In genomic region chr17:42286411-42287295, GRCh38 we compare ENCODE assay signal across 8 cellular contexts. TPM values are rescaled to one million over a fixed set of nuclear protein-coding genes. Genes with fewer than 3 reads are reported as not detected.
A peak's percentile ranks its signal among the peaks of the same experiment; 100 is the strongest.
DNase-seq lines count a peak whose midpoint lies in the region; ATAC-seq and TF ChIP-seq lines count a peak whose summit lies in the region.

No MANE protein-coding gene starts in this region.

- WGBS in mesendoderm (ENCODE audit: extremely low coverage, insufficient coverage, low lambda C conversion rate) = no CpG with 5 or more reads among the region's 5 CpGs

- H3K4me1 Mint-ChIP-seq in WTC11 = peaks cover 24% of the 10 kb centered on the region

- CTCF ChIA-PET in WTC11 (lab: Charles Lee) = no interaction called here

- H3K4me3 Mint-ChIP-seq in WTC11 = peak overlapping the region; percentile 70

- no peaks in the 10 kb centered on the region for H3K27me3 ChIP-seq in rectal smooth muscle tissue (ENCODE audit: control insufficient read depth, insufficient read depth, low read length)
- peaks cover 3% of the 10 kb centered on the region for H3K27me3 ChIP-seq in mesendoderm (ENCODE audit: insufficient read depth, low read length, poor library complexity)

- no peak overlapping the region for H4K5ac ChIP-seq in mesendoderm (ENCODE audit: low read length)

- H3K36me3 ChIP-seq in rectal smooth muscle tissue (ENCODE audit: control insufficient read depth, insufficient read depth, low read length) = no peaks in the 10 kb centered on the region
- no peaks in the 10 kb centered on the region for H3K36me3 ChIP-seq in mesendoderm (ENCODE audit: control insufficient read depth, insufficient read depth, low read length)

- no peak overlapping the region for H2BK5ac ChIP-seq in mesendoderm (ENCODE audit: low read length)

- H3K23ac ChIP-seq in mesendoderm (ENCODE audit: low read length) = no peak overlapping the region

- no peaks in the 10 kb centered on the region for H3K79me2 ChIP-seq in mesendoderm (ENCODE audit: control insufficient read depth, insufficient read depth, low read length)

- no peak overlapping the region for H2BK120ac ChIP-seq in mesendoderm (ENCODE audit: low read depth, low read length)

- no peak overlapping the region for H3K18ac ChIP-seq in mesendoderm (ENCODE audit: low read length)

- no peak for ATAC-seq in WTC11

- H3K36me3 Mint-ChIP-seq in WTC11 = no peaks in the 10 kb centered on the region

- peaks cover 10% of the 10 kb centered on the region for H3K4me1 ChIP-seq in rectal smooth muscle tissue (ENCODE audit: control insufficient read depth, insufficient read depth, low read length)
- H3K4me1 ChIP-seq in mesendoderm (ENCODE audit: control insufficient read depth, low read depth, low read length) = no peaks in the 10 kb centered on the region

- H3K27ac Mint-ChIP-seq in WTC11 = no peak overlapping the region

- DNase-seq in Daoy (ENCODE audit: low read depth) (peak; percentile 34), WTC11 (ENCODE audit: low spot score) (no peak), fibroblast of peridontal ligament (ENCODE audit: extremely low read depth) (peak; percentile 30), NCI-H1436 (lab: John Stamatoyannopoulos, UW) (no peak), NCI-H526 treated with DMSO at 0.1 percent for 48 hours (lab: John Stamatoyannopoulos, UW) (no peak), mesendoderm (no peak), foreskin melanocyte (no peak)

- H3K4ac ChIP-seq in mesendoderm (ENCODE audit: low read depth, low read length) = no peak overlapping the region

- TF ChIP-seq CTCF in WTC11 (IDR thresholded peaks at IDR 0.05) = no peak

- no peak overlapping the region for H3K4me2 ChIP-seq in mesendoderm (ENCODE audit: low read length)

- H3K9ac ChIP-seq in rectal smooth muscle tissue (ENCODE audit: low read length) = peak overlapping the region; percentile 32
- H3K9ac ChIP-seq in mesendoderm (ENCODE audit: low read length) = no peak overlapping the region

- no peaks in the 10 kb centered on the region for H3K79me1 ChIP-seq in mesendoderm (ENCODE audit: low read length)

- no peak overlapping the region for H4K8ac ChIP-seq in mesendoderm (ENCODE audit: low read depth, low read length)

- no peak overlapping the region for H2BK15ac ChIP-seq in mesendoderm (replicated peaks; ENCODE audit: low read depth)

- no peak overlapping the region for H3K56ac ChIP-seq in mesendoderm (ENCODE audit: low read length)

- peak overlapping the region; percentile 85 for H3K27ac ChIP-seq in rectal smooth muscle tissue (ENCODE audit: low read depth, low read length)
- H3K27ac ChIP-seq in mesendoderm (ENCODE audit: low read depth, low read length) = no peak overlapping the region

- POLR2A ChIA-PET in WTC11 (lab: Charles Lee) = no interaction called here

- no peaks in the 10 kb centered on the region for H3K9me3 Mint-ChIP-seq in WTC11

- H3K4me3 ChIP-seq in rectal smooth muscle tissue (ENCODE audit: low read length) (peak overlapping the region; percentile 80), mesendoderm (ENCODE audit: low read length) (no peak overlapping the region)

- peaks cover 35% of the 10 kb centered on the region for H3K27me3 Mint-ChIP-seq in WTC11 (ENCODE audit: low read depth)

- H2AK5ac ChIP-seq in mesendoderm (ENCODE audit: low read length) = no peak overlapping the region

TF ChIP-seq in WTC11, 78 proteins besides CTCF, POLR2A, EP300 and RAD21:
- TF ChIP-seq PREB (CRISPR knock-in tag; IDR thresholded peaks at IDR 0.05; ENCODE audit: borderline replicate concordance) (no peak), HMGXB4 (CRISPR knock-in tag; IDR thresholded peaks at IDR 0.05) (no peak), FOXJ3 (CRISPR knock-in tag; IDR thresholded peaks at IDR 0.05; ENCODE audit: borderline replicate concordance) (no peak), ZBTB43 (CRISPR knock-in tag; IDR thresholded peaks at IDR 0.05) (no peak), SOX15 (CRISPR knock-in tag; IDR thresholded peaks at IDR 0.05) (no peak), TEAD1 (CRISPR knock-in tag; IDR thresholded peaks at IDR 0.05) (no peak), NR3C1 (CRISPR knock-in tag; conservative IDR thresholded peaks at IDR 0.05; ENCODE audit: low read depth) (no peak), ERG (CRISPR knock-in tag; IDR thresholded peaks at IDR 0.05) (no peak), NFYB (CRISPR knock-in tag; conservative IDR thresholded peaks at IDR 0.05; ENCODE audit: low read depth) (no peak), MYBL2 (CRISPR knock-in tag; IDR thresholded peaks at IDR 0.05) (no peak), SP1 (CRISPR knock-in tag; conservative IDR thresholded peaks at IDR 0.05) (no peak), MLX (CRISPR knock-in tag; IDR thresholded peaks at IDR 0.05) (no peak), NR1H2 (CRISPR knock-in tag; IDR thresholded peaks at IDR 0.05) (no peak), ZNF512 (CRISPR knock-in tag; IDR thresholded peaks at IDR 0.05; ENCODE audit: borderline replicate concordance) (no peak)

RNA-seq across cellular contexts. Expression of gene STAT5A, which starts 1.6 kb away (rescaled TPM):
- 11.9 and 18.7 TPM in 2 replicates for total RNA-seq in Daoy (2014; rRNA removed; shearing (Covaris generic))
- total RNA-seq in WTC11 (2021) = 6.6 to 10.9 TPM (median 9.7 TPM) in 3 replicates
- polyA plus RNA-seq in mesendoderm (2013, experiment 1 of 2) = 1.7 TPM
- polyA plus RNA-seq in mesendoderm (2013, experiment 2 of 2) = 1.7 TPM

RNA-seq across cellular contexts. Expression of gene STAT5B, which starts 10.5 kb away (rescaled TPM):
- 18.6 and 27.1 TPM in 2 replicates for total RNA-seq in Daoy (2014; rRNA removed; shearing (Covaris generic))
- total RNA-seq in WTC11 (2021) = 36.4 to 42.2 TPM (median 37.9 TPM) in 3 replicates
- 24.3 TPM for polyA plus RNA-seq in mesendoderm (2013, experiment 1 of 2)
- 26.6 TPM for polyA plus RNA-seq in mesendoderm (2013, experiment 2 of 2)

Comparison
In these comparisons a context has a peak if more than half of its experiments do, and no peak if none do; other contexts are left out.
1. DNase-seq: peak in Daoy (single experiment) and fibroblast of peridontal ligament (single experiment); none in WTC11 (single experiment), NCI-H1436 (single experiment), NCI-H526 treated with DMSO at 0.1 percent for 48 hours (single experiment), mesendoderm (single experiment) and foreskin melanocyte (single experiment).